Comparison of ENCODE assay signal across 18 cellular contexts in genomic region chr5:2183154-2184023, GRCh38.
"Had no signal": no experiment of that assay in that cellular context is flagged by ENCODE, and none has a peak within 500 bp of the region (broad histone marks: within the 10 kb centered on the region; RNA-seq: fewer than 3 reads in every experiment).

No MANE protein-coding gene starts in this region.

- DNase-seq: activated CD4-positive, alpha-beta T cell treated with anti-CD3 and anti-CD28 coated beads, Interleukin-2, amount 50 U/mL, for 4 hours; activated effector memory CD4-positive, alpha-beta T cell treated with anti-CD3 and anti-CD28 coated beads, Interleukin-2, amount 50 U/mL, for 16 hours; activated naive CD4-positive, alpha-beta T cell treated with anti-CD3 and anti-CD28 coated beads, Interleukin-2, amount 10 ng/mL, durations not matched to agents 7 days and 5 days; anterior cingulate cortex; central memory CD4-positive, alpha-beta T cell; dermis blood vessel endothelial cell; esophagus squamous epithelium; gastrocnemius medialis; hypothalamus; mammary epithelial cell; occipital lobe; retina; substantia nigra; T-helper 9 cell; thyroid gland had no signal

- H3K27ac Mint-ChIP-seq: activated naive CD4-positive, alpha-beta T cell treated with anti-CD3 and anti-CD28 coated beads, Interleukin-2, amount 10 ng/mL, durations not matched to agents 7 days and 5 days; natural killer cell treated with Interleukin-12 subunit alpha and Interleukin-12 subunit beta and Interleukin-15 and Interleukin-18, amount 100 ng/mL, for 72 hours; stimulated activated naive CD8-positive, alpha-beta T cell treated with anti-CD3 and anti-CD28 coated beads, Interleukin-15, Interleukin-2, amounts not matched to agents 100 ng/mL and 50 ng/mL, for 24 hours had no signal

- H3K36me3 Mint-ChIP-seq: activated naive CD4-positive, alpha-beta T cell treated with anti-CD3 and anti-CD28 coated beads, Interleukin-2, amount 10 ng/mL, durations not matched to agents 7 days and 5 days; brain; natural killer cell treated with Interleukin-12 subunit alpha and Interleukin-12 subunit beta and Interleukin-15 and Interleukin-18, amount 100 ng/mL, for 72 hours had no signal

- H3K9me3 Mint-ChIP-seq: activated naive CD4-positive, alpha-beta T cell treated with anti-CD3 and anti-CD28 coated beads, Interleukin-2, amount 10 ng/mL, durations not matched to agents 7 days and 5 days; natural killer cell treated with Interleukin-12 subunit alpha and Interleukin-12 subunit beta and Interleukin-15 and Interleukin-18, amount 100 ng/mL, for 72 hours; stimulated activated naive CD8-positive, alpha-beta T cell treated with anti-CD3 and anti-CD28 coated beads, Interleukin-15, Interleukin-2, amounts not matched to agents 100 ng/mL and 50 ng/mL, for 24 hours had no signal

- ATAC-seq: gastrocnemius medialis; natural killer cell treated with Interleukin-12 subunit alpha and Interleukin-12 subunit beta and Interleukin-15 and Interleukin-18, amount 100 ng/mL, for 72 hours had no signal

- H3K4me3 ChIP-seq: esophagus squamous epithelium, gastrocnemius medialis, thyroid gland had no signal

- H3K4me3 Mint-ChIP-seq: activated naive CD4-positive, alpha-beta T cell treated with anti-CD3 and anti-CD28 coated beads, Interleukin-2, amount 10 ng/mL, durations not matched to agents 7 days and 5 days; brain; natural killer cell treated with Interleukin-12 subunit alpha and Interleukin-12 subunit beta and Interleukin-15 and Interleukin-18, amount 100 ng/mL, for 72 hours; stimulated activated naive CD8-positive, alpha-beta T cell treated with anti-CD3 and anti-CD28 coated beads, Interleukin-15, Interleukin-2, amounts not matched to agents 100 ng/mL and 50 ng/mL, for 24 hours had no signal

- H3K27me3 Mint-ChIP-seq: stimulated activated naive CD8-positive, alpha-beta T cell treated with anti-CD3 and anti-CD28 coated beads, Interleukin-15, Interleukin-2, amounts not matched to agents 100 ng/mL and 50 ng/mL, for 24 hours had no signal

- H3K27me3 ChIP-seq: gastrocnemius medialis, thyroid gland had no signal

- H3K36me3 ChIP-seq: esophagus squamous epithelium, gastrocnemius medialis, thyroid gland had no signal

- H3K4me1 ChIP-seq: esophagus squamous epithelium, gastrocnemius medialis, thyroid gland had no signal

- H3K4me1 Mint-ChIP-seq: activated naive CD4-positive, alpha-beta T cell treated with anti-CD3 and anti-CD28 coated beads, Interleukin-2, amount 10 ng/mL, durations not matched to agents 7 days and 5 days had no signal

- H3K27ac ChIP-seq: gastrocnemius medialis, thyroid gland had no signal

- H3K9me3 ChIP-seq: esophagus squamous epithelium, gastrocnemius medialis, thyroid gland had no signal
